In genomic region chr19:48271531-48272151, GRCh38 we compare ENCODE assay signal across 8 cellular contexts. TPM values are rescaled to one million over a fixed set of nuclear protein-coding genes. Genes with fewer than 3 reads are reported as not detected.
A peak's percentile ranks its signal among the peaks of the same experiment; 100 is the strongest.
DNase-seq lines count a peak whose midpoint lies in the region; ATAC-seq and TF ChIP-seq lines count a peak whose summit lies in the region.

No MANE protein-coding gene starts in this region.

- H3K27me3 Mint-ChIP-seq in activated T-cell treated with anti-CD3 and anti-CD28 coated beads, Interleukin-2, amount 50 U/mL, for 72 hours (ENCODE audit: low read depth), result peaks cover 21% of the 10 kb centered on the region
- no peaks in the 10 kb centered on the region for H3K27me3 Mint-ChIP-seq in osteocyte (ENCODE audit: unreplicated experiment)

- intact Hi-C loops in head of caudate nucleus (cut with DNase I), result no loop called here

- TF ChIP-seq CTCF in NB4 (IDR thresholded peaks at IDR 0.05; ENCODE audit: low read depth, low read length) (no peak), osteocyte (IDR thresholded peaks at IDR 0.05) (no peak)

- peak overlapping the region; percentile 84 to 86 for H3K4me3 Mint-ChIP-seq in activated T-cell treated with anti-CD3 and anti-CD28 coated beads, Interleukin-2, amount 50 U/mL, for 72 hours
- peak overlapping the region; percentile 84 for H3K4me3 Mint-ChIP-seq in osteocyte (ENCODE audit: unreplicated experiment)

- peak overlapping the region; percentile 88 for H3K4me3 ChIP-seq in NB4 (ENCODE audit: low read depth, low read length)

- H3K27ac Mint-ChIP-seq in activated T-cell treated with anti-CD3 and anti-CD28 coated beads, Interleukin-2, amount 50 U/mL, for 72 hours, result no peak overlapping the region
- peak overlapping the region; percentile 19 for H3K27ac Mint-ChIP-seq in osteocyte (ENCODE audit: unreplicated experiment)

- no peaks in the 10 kb centered on the region for H3K36me3 Mint-ChIP-seq in activated T-cell treated with anti-CD3 and anti-CD28 coated beads, Interleukin-2, amount 50 U/mL, for 72 hours (ENCODE audit: insufficient read depth in 2 of 2)
- no peaks in the 10 kb centered on the region for H3K36me3 Mint-ChIP-seq in osteocyte (ENCODE audit: unreplicated experiment)

- TF ChIP-seq POLR2A in NB4 (IDR thresholded peaks at IDR 0.05; ENCODE audit: extremely low read depth, insufficient read length), result peak; percentile 84

- peaks cover 32% of the 10 kb centered on the region for H3K4me1 Mint-ChIP-seq in activated T-cell treated with anti-CD3 and anti-CD28 coated beads, Interleukin-2, amount 50 U/mL, for 72 hours (ENCODE audit: low read depth)
- peaks cover 11% of the 10 kb centered on the region for H3K4me1 Mint-ChIP-seq in osteocyte (ENCODE audit: unreplicated experiment)

- DNase-seq in NCI-H510A treated with DMSO at 0.1 percent for 48 hours (lab: John Stamatoyannopoulos, UW) (peak; percentile 38), NCI-H510A (lab: John Stamatoyannopoulos, UW) (no peak), NB4 (ENCODE audit: low read depth) (peak; percentile 99), head of caudate nucleus (peak in 27 of 42 donors; percentile 19 to 64 (median 33)), osteocyte (ENCODE audit: extremely low spot score, unreplicated experiment) (no peak)
- peak; percentile 11 to 23 for DNase-seq in activated T-cell treated with anti-CD3 and anti-CD28 coated beads, Interleukin-2, amount 50 U/mL, for 72 hours

- H3K9me3 Mint-ChIP-seq in activated T-cell treated with anti-CD3 and anti-CD28 coated beads, Interleukin-2, amount 50 U/mL, for 72 hours, result no peaks in the 10 kb centered on the region
- H3K9me3 Mint-ChIP-seq in osteocyte (ENCODE audit: unreplicated experiment), result no peaks in the 10 kb centered on the region

- peak; percentile 46 to 50 for ATAC-seq in activated T-cell treated with anti-CD3 and anti-CD28 coated beads, Interleukin-2, amount 50 U/mL, for 72 hours (replicated peaks in 1 of 2)
- ATAC-seq in GM21825 (IDR thresholded peaks at IDR 0.05; ENCODE audit: unreplicated experiment) (no peak), GM18870 (IDR thresholded peaks at IDR 0.05; ENCODE audit: unreplicated experiment) (no peak)

RNA-seq across cellular contexts. Expression of gene ZNF114, which starts 1.8 kb away (rescaled TPM):
- total RNA-seq in activated T-cell treated with anti-CD3 and anti-CD28 coated beads, Interleukin-2, amount 50 U/mL, for 72 hours, result under 1 TPM in 1 of 2 donors, not detected in 1; 0.14 TPM
- 0.97 and 0.99 TPM in 2 replicates for total RNA-seq in osteocyte

RNA-seq across cellular contexts. Expression of gene CARD8, which starts 15.9 kb away (rescaled TPM):
- total RNA-seq in activated T-cell treated with anti-CD3 and anti-CD28 coated beads, Interleukin-2, amount 50 U/mL, for 72 hours, result 100 to 1,000 TPM; 166 to 201 TPM
- total RNA-seq in osteocyte, result 36.4 and 38.0 TPM in 2 replicates

RNA-seq across cellular contexts. Expression of gene EMP3, which starts 53.7 kb away (rescaled TPM):
- total RNA-seq in activated T-cell treated with anti-CD3 and anti-CD28 coated beads, Interleukin-2, amount 50 U/mL, for 72 hours, result 100 to 1,000 TPM; 150 to 174 TPM
- total RNA-seq in osteocyte, result 201 and 212 TPM in 2 replicates

Comparison
In these comparisons a context has a peak if more than half of its experiments do, and no peak if none do; other contexts are left out.
1. DNase-seq: peak in NCI-H510A treated with DMSO at 0.1 percent for 48 hours (single experiment), NB4 (single experiment), activated T-cell treated with anti-CD3 and anti-CD28 coated beads, Interleukin-2, amount 50 U/mL, for 72 hours (2 of 2) and head of caudate nucleus (27 of 42); none in NCI-H510A (single experiment) and osteocyte (single experiment).
2. ATAC-seq: peak in activated T-cell treated with anti-CD3 and anti-CD28 coated beads, Interleukin-2, amount 50 U/mL, for 72 hours (2 of 2); none in GM21825 (single experiment) and GM18870 (single experiment).